8 cellular contexts compared by ENCODE assay signal in genomic region chr3:101195951-101196713, GRCh38.
DNase-seq lines count a peak whose midpoint lies in the region; ATAC-seq, FAIRE-seq and TF ChIP-seq lines count a peak whose summit lies in the region.

No MANE protein-coding gene starts in this region.

- H3K9me3 ChIP-seq in astrocyte (ENCODE audit: insufficient read depth, low read depth, low read length), result no peaks in the 10 kb centered on the region
- no peaks in the 10 kb centered on the region for H3K9me3 ChIP-seq in upper lobe of right lung

- H3K36me3 Mint-ChIP-seq in astrocyte (ENCODE audit: low read depth, unreplicated experiment), result no peaks in the 10 kb centered on the region

- no peak overlapping the region for H3K4me3 Mint-ChIP-seq in astrocyte (ENCODE audit: unreplicated experiment)

- H3K9ac ChIP-seq in astrocyte (ENCODE audit: low read length), result no peak overlapping the region

- H4K20me1 ChIP-seq in astrocyte (ENCODE audit: insufficient read depth, low read length), result no peaks in the 10 kb centered on the region

- H3K4me3 ChIP-seq in astrocyte (ENCODE audit: insufficient read depth, low read depth, low read length) (no peak overlapping the region), upper lobe of right lung (no peak overlapping the region)

- H3K9me3 Mint-ChIP-seq in astrocyte (ENCODE audit: unreplicated experiment), result no peaks in the 10 kb centered on the region

- H2AFZ ChIP-seq in astrocyte (ENCODE audit: low read depth, low read length), result no peak overlapping the region

- FAIRE-seq in astrocyte (lab: Jason Lieb, UNC) (peak; percentile 82), islet of Langerhans (lab: Jason Lieb, UNC) (peak; percentile 89)

- ATAC-seq in upper lobe of right lung (peak; percentile 74), GM21529 (IDR thresholded peaks at IDR 0.05; ENCODE audit: unreplicated experiment) (no peak)

- H3K27ac ChIP-seq in astrocyte (ENCODE audit: low read depth, low read length) (no peak overlapping the region), upper lobe of right lung (no peak overlapping the region)

- intact Hi-C loops in upper lobe of right lung (cut with DNase I), result no loop called here

- DNase-seq in GM04503 (ENCODE audit: low read depth), result peak; percentile 40
- DNase-seq in NCI-H1105 treated with DMSO at 0.1 percent for 48 hours (lab: John Stamatoyannopoulos, UW), result peak; percentile 66
- peak; percentile 31 for DNase-seq in astrocyte (ENCODE audit: low read depth)
- no peak for DNase-seq in upper lobe of right lung
- no peak for DNase-seq in HuH-7.5 (ENCODE audit: low spot score)
- no peak for DNase-seq in activated naive CD4-positive, alpha-beta T cell treated with Interleukin-2 at 50 U/mL for 16 hours

- H3K27me3 Mint-ChIP-seq in astrocyte (ENCODE audit: low read depth, unreplicated experiment), result no peaks in the 10 kb centered on the region

- no peak overlapping the region for H3K27ac Mint-ChIP-seq in astrocyte (ENCODE audit: unreplicated experiment)

- no peaks in the 10 kb centered on the region for H3K27me3 ChIP-seq in astrocyte (ENCODE audit: insufficient read depth, low read length)
- H3K27me3 ChIP-seq in upper lobe of right lung, result no peaks in the 10 kb centered on the region

- TF ChIP-seq CTCF in astrocyte (IDR thresholded peaks at IDR 0.05; ENCODE audit: insufficient read depth, low read depth, low read length) (peak; percentile 46), upper lobe of right lung (IDR thresholded peaks at IDR 0.05) (peak; percentile 66)

- no peaks in the 10 kb centered on the region for H3K79me2 ChIP-seq in astrocyte (ENCODE audit: insufficient read depth, low read length)

- H3K4me2 ChIP-seq in astrocyte (ENCODE audit: low read length), result no peak overlapping the region

- H3K36me3 ChIP-seq in astrocyte (ENCODE audit: insufficient read depth, low read length) (no peaks in the 10 kb centered on the region), upper lobe of right lung (no peaks in the 10 kb centered on the region)

- peaks cover 4% of the 10 kb centered on the region for H3K4me1 Mint-ChIP-seq in astrocyte (ENCODE audit: low read depth, unreplicated experiment)

- H3K4me1 ChIP-seq in astrocyte (ENCODE audit: insufficient read depth, low read length) (peaks cover 5% of the 10 kb centered on the region), upper lobe of right lung (peaks cover 4% of the 10 kb centered on the region)

Comparison
In these comparisons a context has a peak if more than half of its experiments do, and no peak if none do; other contexts are left out.
1. DNase-seq: peak in GM04503 (single experiment), NCI-H1105 treated with DMSO at 0.1 percent for 48 hours (single experiment) and astrocyte (single experiment); none in upper lobe of right lung (single experiment), HuH-7.5 (single experiment) and activated naive CD4-positive, alpha-beta T cell treated with Interleukin-2 at 50 U/mL for 16 hours (single experiment).